In genomic region chr2:121293450-121294325, GRCh38 we compare ENCODE assay signal across 1 cellular context.
TF ChIP-seq lines count a peak whose summit lies in the region.

No MANE protein-coding gene starts in this region.

TF ChIP-seq in HepG2, 621 proteins besides CTCF, POLR2A, EP300 and RAD21 (continued from another document):
- no peak for TF ChIP-seq ZXDC (CRISPR knock-in tag; IDR thresholded peaks at IDR 0.05)
- TF ChIP-seq TRIM24 (CRISPR knock-in tag; IDR thresholded peaks at IDR 0.05): no peak
- TF ChIP-seq TERF1 (CRISPR knock-in tag; IDR thresholded peaks at IDR 0.05): no peak
- no peak for TF ChIP-seq ZFP36L1 (CRISPR knock-in tag; IDR thresholded peaks at IDR 0.05)
- no peak for TF ChIP-seq CERS6 (CRISPR knock-in tag; IDR thresholded peaks at IDR 0.05)
- TF ChIP-seq SNAPC5 (CRISPR knock-in tag; IDR thresholded peaks at IDR 0.05; ENCODE audit: borderline replicate concordance): no peak
- TF ChIP-seq CEBPG (CRISPR knock-in tag; IDR thresholded peaks at IDR 0.05): no peak
